ENCODE assay signal across 1 cellular context in genomic region chr22:44683237-44683636, GRCh38.
TF ChIP-seq lines count a peak whose summit lies in the region.

No MANE protein-coding gene starts in this region.

TF ChIP-seq in GM12878, 131 proteins besides CTCF, POLR2A, EP300 and RAD21 (continued from another document):
- TF ChIP-seq ELK1 (IDR thresholded peaks at IDR 0.05; ENCODE audit: low read depth, low read length) (no peak), TARDBP (IDR thresholded peaks at IDR 0.05; ENCODE audit: borderline replicate concordance) (no peak; the same call in 1 of the 2 replicates), BCL11A (IDR thresholded peaks at IDR 0.05; ENCODE audit: low read depth, low read length) (peak; percentile 96), YBX1 (IDR thresholded peaks at IDR 0.05) (no peak), MEF2A (IDR thresholded peaks at IDR 0.05; ENCODE audit: insufficient read depth, low read depth, low read length) (peak; percentile 63; the same call in 1 of the 2 replicates), SUPT20H (IDR thresholded peaks at IDR 0.05; ENCODE audit: borderline replicate concordance, control insufficient read depth, low read depth, low read length) (no peak), WRNIP1 (IDR thresholded peaks at IDR 0.05; ENCODE audit: borderline replicate concordance, low read depth, low read length) (no peak), EZH2 (IDR thresholded peaks at IDR 0.05; ENCODE audit: borderline replicate concordance, control insufficient read depth, low read depth, low read length) (no peak), SREBF2 (IDR thresholded peaks at IDR 0.05; ENCODE audit: low read length) (no peak), HDGF (IDR thresholded peaks at IDR 0.05) (no peak), FOS (IDR thresholded peaks at IDR 0.05; ENCODE audit: borderline replicate concordance, extremely low read depth, insufficient read length) (no peak), CBX3 (IDR thresholded peaks at IDR 0.05; ENCODE audit: borderline replicate concordance, low read depth) (no peak), E4F1 (IDR thresholded peaks at IDR 0.05; ENCODE audit: borderline replicate concordance, partially characterized antibody) (no peak), CHD4 (IDR thresholded peaks at IDR 0.05) (no peak), CBFB (IDR thresholded peaks at IDR 0.05; ENCODE audit: low read depth) (peak; percentile 96), NBN (IDR thresholded peaks at IDR 0.05) (peak; percentile 66), ZNF24 (IDR thresholded peaks at IDR 0.05) (no peak), ZZZ3 (IDR thresholded peaks at IDR 0.05; ENCODE audit: control insufficient read depth, insufficient read length, low read depth) (no peak), POLR2AphosphoS2 (IDR thresholded peaks at IDR 0.05; ENCODE audit: low read depth, low read length) (no peak)
